ENCODE assay signal across 1 cellular context in the genomic region with DNA sequence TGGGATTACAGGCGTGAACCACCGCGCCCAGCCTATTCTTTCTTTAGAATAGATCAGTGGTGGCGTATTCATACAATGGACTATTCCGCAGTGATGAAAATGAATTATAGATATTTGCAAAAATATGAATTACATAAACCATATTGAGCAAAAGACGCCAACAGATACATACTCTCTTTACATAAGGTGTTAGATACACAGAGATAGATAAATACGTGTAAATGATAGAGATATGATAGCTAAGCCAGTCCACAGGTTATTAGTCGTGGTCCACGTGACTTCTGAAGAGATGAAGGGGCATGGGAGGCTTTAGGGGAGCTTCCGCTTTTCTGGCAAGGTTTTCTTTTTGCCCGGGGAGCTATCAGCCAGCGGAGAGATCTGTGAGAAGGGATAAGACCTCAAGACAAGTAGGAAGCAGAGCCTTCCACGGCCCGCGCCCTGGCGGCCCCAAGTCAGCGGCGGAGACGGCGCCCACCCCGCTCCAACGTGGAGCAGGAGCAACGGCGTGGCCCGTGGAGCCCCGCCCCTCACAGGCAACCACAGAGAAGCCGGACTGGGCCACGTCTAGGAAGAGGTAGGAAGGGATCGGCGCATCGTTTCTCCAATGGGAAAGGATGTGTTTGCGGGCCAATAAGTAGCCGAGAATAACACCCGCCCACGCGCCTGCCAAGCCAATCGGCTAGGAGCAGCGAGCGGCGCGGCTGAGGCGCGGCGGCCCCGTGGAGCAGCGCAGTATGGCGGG.
TF ChIP-seq lines count a peak whose summit lies in the region.

A gene (plus strand): TSS at position 704 of the 742 bp plus-strand sequence. CDS start 31 bp downstream, at position 735.

TF ChIP-seq in K562, 482 proteins besides CTCF, POLR2A, EP300 and RAD21 (continued from another document and continues in another):
- TF ChIP-seq, protein P1, sequence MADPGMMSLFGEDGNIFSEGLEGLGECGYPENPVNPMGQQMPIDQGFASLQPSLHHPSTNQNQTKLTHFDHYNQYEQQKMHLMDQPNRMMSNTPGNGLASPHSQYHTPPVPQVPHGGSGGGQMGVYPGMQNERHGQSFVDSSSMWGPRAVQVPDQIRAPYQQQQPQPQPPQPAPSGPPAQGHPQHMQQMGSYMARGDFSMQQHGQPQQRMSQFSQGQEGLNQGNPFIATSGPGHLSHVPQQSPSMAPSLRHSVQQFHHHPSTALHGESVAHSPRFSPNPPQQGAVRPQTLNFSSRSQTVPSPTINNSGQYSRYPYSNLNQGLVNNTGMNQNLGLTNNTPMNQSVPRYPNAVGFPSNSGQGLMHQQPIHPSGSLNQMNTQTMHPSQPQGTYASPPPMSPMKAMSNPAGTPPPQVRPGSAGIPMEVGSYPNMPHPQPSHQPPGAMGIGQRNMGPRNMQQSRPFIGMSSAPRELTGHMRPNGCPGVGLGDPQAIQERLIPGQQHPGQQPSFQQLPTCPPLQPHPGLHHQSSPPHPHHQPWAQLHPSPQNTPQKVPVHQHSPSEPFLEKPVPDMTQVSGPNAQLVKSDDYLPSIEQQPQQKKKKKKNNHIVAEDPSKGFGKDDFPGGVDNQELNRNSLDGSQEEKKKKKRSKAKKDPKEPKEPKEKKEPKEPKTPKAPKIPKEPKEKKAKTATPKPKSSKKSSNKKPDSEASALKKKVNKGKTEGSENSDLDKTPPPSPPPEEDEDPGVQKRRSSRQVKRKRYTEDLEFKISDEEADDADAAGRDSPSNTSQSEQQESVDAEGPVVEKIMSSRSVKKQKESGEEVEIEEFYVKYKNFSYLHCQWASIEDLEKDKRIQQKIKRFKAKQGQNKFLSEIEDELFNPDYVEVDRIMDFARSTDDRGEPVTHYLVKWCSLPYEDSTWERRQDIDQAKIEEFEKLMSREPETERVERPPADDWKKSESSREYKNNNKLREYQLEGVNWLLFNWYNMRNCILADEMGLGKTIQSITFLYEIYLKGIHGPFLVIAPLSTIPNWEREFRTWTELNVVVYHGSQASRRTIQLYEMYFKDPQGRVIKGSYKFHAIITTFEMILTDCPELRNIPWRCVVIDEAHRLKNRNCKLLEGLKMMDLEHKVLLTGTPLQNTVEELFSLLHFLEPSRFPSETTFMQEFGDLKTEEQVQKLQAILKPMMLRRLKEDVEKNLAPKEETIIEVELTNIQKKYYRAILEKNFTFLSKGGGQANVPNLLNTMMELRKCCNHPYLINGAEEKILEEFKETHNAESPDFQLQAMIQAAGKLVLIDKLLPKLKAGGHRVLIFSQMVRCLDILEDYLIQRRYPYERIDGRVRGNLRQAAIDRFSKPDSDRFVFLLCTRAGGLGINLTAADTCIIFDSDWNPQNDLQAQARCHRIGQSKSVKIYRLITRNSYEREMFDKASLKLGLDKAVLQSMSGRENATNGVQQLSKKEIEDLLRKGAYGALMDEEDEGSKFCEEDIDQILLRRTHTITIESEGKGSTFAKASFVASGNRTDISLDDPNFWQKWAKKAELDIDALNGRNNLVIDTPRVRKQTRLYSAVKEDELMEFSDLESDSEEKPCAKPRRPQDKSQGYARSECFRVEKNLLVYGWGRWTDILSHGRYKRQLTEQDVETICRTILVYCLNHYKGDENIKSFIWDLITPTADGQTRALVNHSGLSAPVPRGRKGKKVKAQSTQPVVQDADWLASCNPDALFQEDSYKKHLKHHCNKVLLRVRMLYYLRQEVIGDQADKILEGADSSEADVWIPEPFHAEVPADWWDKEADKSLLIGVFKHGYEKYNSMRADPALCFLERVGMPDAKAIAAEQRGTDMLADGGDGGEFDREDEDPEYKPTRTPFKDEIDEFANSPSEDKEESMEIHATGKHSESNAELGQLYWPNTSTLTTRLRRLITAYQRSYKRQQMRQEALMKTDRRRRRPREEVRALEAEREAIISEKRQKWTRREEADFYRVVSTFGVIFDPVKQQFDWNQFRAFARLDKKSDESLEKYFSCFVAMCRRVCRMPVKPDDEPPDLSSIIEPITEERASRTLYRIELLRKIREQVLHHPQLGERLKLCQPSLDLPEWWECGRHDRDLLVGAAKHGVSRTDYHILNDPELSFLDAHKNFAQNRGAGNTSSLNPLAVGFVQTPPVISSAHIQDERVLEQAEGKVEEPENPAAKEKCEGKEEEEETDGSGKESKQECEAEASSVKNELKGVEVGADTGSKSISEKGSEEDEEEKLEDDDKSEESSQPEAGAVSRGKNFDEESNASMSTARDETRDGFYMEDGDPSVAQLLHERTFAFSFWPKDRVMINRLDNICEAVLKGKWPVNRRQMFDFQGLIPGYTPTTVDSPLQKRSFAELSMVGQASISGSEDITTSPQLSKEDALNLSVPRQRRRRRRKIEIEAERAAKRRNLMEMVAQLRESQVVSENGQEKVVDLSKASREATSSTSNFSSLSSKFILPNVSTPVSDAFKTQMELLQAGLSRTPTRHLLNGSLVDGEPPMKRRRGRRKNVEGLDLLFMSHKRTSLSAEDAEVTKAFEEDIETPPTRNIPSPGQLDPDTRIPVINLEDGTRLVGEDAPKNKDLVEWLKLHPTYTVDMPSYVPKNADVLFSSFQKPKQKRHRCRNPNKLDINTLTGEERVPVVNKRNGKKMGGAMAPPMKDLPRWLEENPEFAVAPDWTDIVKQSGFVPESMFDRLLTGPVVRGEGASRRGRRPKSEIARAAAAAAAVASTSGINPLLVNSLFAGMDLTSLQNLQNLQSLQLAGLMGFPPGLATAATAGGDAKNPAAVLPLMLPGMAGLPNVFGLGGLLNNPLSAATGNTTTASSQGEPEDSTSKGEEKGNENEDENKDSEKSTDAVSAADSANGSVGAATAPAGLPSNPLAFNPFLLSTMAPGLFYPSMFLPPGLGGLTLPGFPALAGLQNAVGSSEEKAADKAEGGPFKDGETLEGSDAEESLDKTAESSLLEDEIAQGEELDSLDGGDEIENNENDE (IDR thresholded peaks at IDR 0.05; ENCODE audit: low read depth, low read length), result no peak
- TF ChIP-seq ZNF165 (CRISPR knock-in tag; IDR thresholded peaks at IDR 0.05; ENCODE audit: borderline replicate concordance) (no peak), BDP1 (IDR thresholded peaks at IDR 0.05; ENCODE audit: insufficient read depth, insufficient read length) (no peak), HLTF (IDR thresholded peaks at IDR 0.05) (no peak), ETV6 (IDR thresholded peaks at IDR 0.05; ENCODE audit: borderline replicate concordance in 1 of 2, low read depth in 2 of 2, low read length in 1 of 2) (no peak), ETV6 (CRISPR knock-in tag; IDR thresholded peaks at IDR 0.05; ENCODE audit: borderline replicate concordance) (0 out of 2 replicates have a peak, but pooled peaks have one; percentile 59), SMARCA5 (IDR thresholded peaks at IDR 0.05) (peak; percentile 43; the same call in 1 of the 2 replicates), NR2F6 (CRISPR knock-in tag; IDR thresholded peaks at IDR 0.05) (no peak), MCM7 (IDR thresholded peaks at IDR 0.05) (no peak), STAG1 (CRISPR knock-in tag; IDR thresholded peaks at IDR 0.05; ENCODE audit: borderline replicate concordance) (no peak), PTBP1 (IDR thresholded peaks at IDR 0.05; ENCODE audit: low read depth, low read length) (no peak), ELF4 (CRISPR knock-in tag; IDR thresholded peaks at IDR 0.05) (0 out of 2 replicates have a peak, but pooled peaks have one; percentile 10), NFXL1 (CRISPR knock-in tag; IDR thresholded peaks at IDR 0.05) (no peak), SMARCA4 (IDR thresholded peaks at IDR 0.05) (peak; percentile 63; the same call in 1 of the 2 replicates), SRF (CRISPR knock-in tag; IDR thresholded peaks at IDR 0.05) (peak in 1 of 2 experiments; percentile 62; a peak in 1 of 4 replicates), SOX6 (IDR thresholded peaks at IDR 0.05) (peak; percentile 57), ZNF780A (CRISPR knock-in tag; IDR thresholded peaks at IDR 0.05) (no peak), ZNF589 (CRISPR knock-in tag; IDR thresholded peaks at IDR 0.05; ENCODE audit: low read depth) (no peak), ZC3H4 (CRISPR knock-in tag; IDR thresholded peaks at IDR 0.05; ENCODE audit: borderline replicate concordance) (no peak), ARID1B (IDR thresholded peaks at IDR 0.05) (peak; percentile 71), KLF1 (tag; IDR thresholded peaks at IDR 0.05) (peak; percentile 86), HDAC2 (IDR thresholded peaks at IDR 0.05) (peak; percentile 89), MED1 (CRISPR knock-in tag; IDR thresholded peaks at IDR 0.05; ENCODE audit: borderline replicate concordance) (no peak), FOXM1 (IDR thresholded peaks at IDR 0.05; ENCODE audit: low read depth) (no peak), FOXM1 (CRISPR knock-in tag; IDR thresholded peaks at IDR 0.05; ENCODE audit: low read depth) (no peak; the same call in 1 of the 2 replicates), ZNF354B (CRISPR knock-in tag; IDR thresholded peaks at IDR 0.05) (no peak), MCM2 (IDR thresholded peaks at IDR 0.05; ENCODE audit: low read depth) (no peak), MBD2 (IDR thresholded peaks at IDR 0.05; ENCODE audit: borderline replicate concordance, low read depth) (peak; percentile 77), IFI16 (CRISPR knock-in tag; IDR thresholded peaks at IDR 0.05) (no peak), MECOM (CRISPR knock-in tag; IDR thresholded peaks at IDR 0.05) (no peak), RBM15 (IDR thresholded peaks at IDR 0.05; ENCODE audit: insufficient read depth, low read length) (no peak), TBP (optimal IDR thresholded peaks at IDR 0.05; ENCODE audit: low read depth, low read length) (no peak), HMG20A (CRISPR knock-in tag; conservative IDR thresholded peaks at IDR 0.05) (no peak), ASH1L (IDR thresholded peaks at IDR 0.05; ENCODE audit: borderline replicate concordance, low read depth, partially characterized antibody) (peak; percentile 69), YY1 (IDR thresholded peaks at IDR 0.05; ENCODE audit: borderline replicate concordance in 1 of 3, control insufficient read depth in 1 of 3, extremely low read depth in 1 of 3, insufficient read depth in 3 of 3, insufficient read length in 1 of 3, insufficient replicate concordance in 2 of 3, low read depth in 1 of 3, low read length in 2 of 3) (no peak), CBX8 (IDR thresholded peaks at IDR 0.05; ENCODE audit: borderline replicate concordance, extremely low read depth, low read depth, low read length, poor library complexity, severe bottlenecking) (no peak), SMAD1 (IDR thresholded peaks at IDR 0.05; ENCODE audit: low read depth, low read length, partially characterized antibody) (no peak), HDAC8 (tag; IDR thresholded peaks at IDR 0.05) (no peak), CC2D1A (IDR thresholded peaks at IDR 0.05) (no peak), BRCA1 (IDR thresholded peaks at IDR 0.05) (no peak), BRCA1 (CRISPR knock-in tag; IDR thresholded peaks at IDR 0.05) (no peak), POLR3G (IDR thresholded peaks at IDR 0.05; ENCODE audit: extremely low read depth, insufficient read length, insufficient replicate concordance) (no peak), ZNF586 (CRISPR knock-in tag; conservative IDR thresholded peaks at IDR 0.05) (no peak), MAFG (tag; conservative IDR thresholded peaks at IDR 0.05) (no peak), MYBL2 (IDR thresholded peaks at IDR 0.05; ENCODE audit: low read depth) (no peak), MYBL2 (CRISPR knock-in tag; IDR thresholded peaks at IDR 0.05; ENCODE audit: borderline replicate concordance) (no peak), MTF1 (CRISPR knock-in tag; IDR thresholded peaks at IDR 0.05; ENCODE audit: borderline replicate concordance) (no peak), ETV1 (tag; conservative IDR thresholded peaks at IDR 0.05; ENCODE audit: low read depth) (no peak), NBN (IDR thresholded peaks at IDR 0.05; ENCODE audit: low read depth) (0 out of 2 replicates have a peak, but pooled peaks have one; percentile 54), POLR3A (IDR thresholded peaks at IDR 0.05; ENCODE audit: borderline replicate concordance, extremely low read depth, insufficient read depth, insufficient read length) (no peak), SIN3A (IDR thresholded peaks at IDR 0.05; ENCODE audit: borderline replicate concordance in 2 of 2, control insufficient read depth in 1 of 2, low read depth in 2 of 2, low read length in 2 of 2) (peak; percentile 75 to 88; a peak in 2 of 4 replicates), NFIC (IDR thresholded peaks at IDR 0.05) (peak; percentile 44)
- TF ChIP-seq, protein P2, sequence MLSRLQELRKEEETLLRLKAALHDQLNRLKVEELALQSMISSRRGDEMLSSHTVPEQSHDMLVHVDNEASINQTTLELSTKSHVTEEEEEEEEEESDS (CRISPR knock-in tag; IDR thresholded peaks at IDR 0.05), result no peak
- TF ChIP-seq, protein P3, sequence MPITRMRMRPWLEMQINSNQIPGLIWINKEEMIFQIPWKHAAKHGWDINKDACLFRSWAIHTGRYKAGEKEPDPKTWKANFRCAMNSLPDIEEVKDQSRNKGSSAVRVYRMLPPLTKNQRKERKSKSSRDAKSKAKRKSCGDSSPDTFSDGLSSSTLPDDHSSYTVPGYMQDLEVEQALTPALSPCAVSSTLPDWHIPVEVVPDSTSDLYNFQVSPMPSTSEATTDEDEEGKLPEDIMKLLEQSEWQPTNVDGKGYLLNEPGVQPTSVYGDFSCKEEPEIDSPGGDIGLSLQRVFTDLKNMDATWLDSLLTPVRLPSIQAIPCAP (CRISPR knock-in tag; IDR thresholded peaks at IDR 0.05; ENCODE audit: borderline replicate concordance), result no peak
- TF ChIP-seq, protein P4, sequence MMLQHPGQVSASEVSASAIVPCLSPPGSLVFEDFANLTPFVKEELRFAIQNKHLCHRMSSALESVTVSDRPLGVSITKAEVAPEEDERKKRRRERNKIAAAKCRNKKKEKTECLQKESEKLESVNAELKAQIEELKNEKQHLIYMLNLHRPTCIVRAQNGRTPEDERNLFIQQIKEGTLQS (IDR thresholded peaks at IDR 0.05), result no peak
- TF ChIP-seq, protein P4 (CRISPR knock-in tag; conservative IDR thresholded peaks at IDR 0.05), result no peak
- TF ChIP-seq, protein P5, sequence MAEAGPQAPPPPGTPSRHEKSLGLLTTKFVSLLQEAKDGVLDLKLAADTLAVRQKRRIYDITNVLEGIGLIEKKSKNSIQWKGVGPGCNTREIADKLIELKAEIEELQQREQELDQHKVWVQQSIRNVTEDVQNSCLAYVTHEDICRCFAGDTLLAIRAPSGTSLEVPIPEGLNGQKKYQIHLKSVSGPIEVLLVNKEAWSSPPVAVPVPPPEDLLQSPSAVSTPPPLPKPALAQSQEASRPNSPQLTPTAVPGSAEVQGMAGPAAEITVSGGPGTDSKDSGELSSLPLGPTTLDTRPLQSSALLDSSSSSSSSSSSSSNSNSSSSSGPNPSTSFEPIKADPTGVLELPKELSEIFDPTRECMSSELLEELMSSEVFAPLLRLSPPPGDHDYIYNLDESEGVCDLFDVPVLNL (CRISPR knock-in tag; IDR thresholded peaks at IDR 0.05; ENCODE audit: low read depth), result no peak
- TF ChIP-seq, protein P6, sequence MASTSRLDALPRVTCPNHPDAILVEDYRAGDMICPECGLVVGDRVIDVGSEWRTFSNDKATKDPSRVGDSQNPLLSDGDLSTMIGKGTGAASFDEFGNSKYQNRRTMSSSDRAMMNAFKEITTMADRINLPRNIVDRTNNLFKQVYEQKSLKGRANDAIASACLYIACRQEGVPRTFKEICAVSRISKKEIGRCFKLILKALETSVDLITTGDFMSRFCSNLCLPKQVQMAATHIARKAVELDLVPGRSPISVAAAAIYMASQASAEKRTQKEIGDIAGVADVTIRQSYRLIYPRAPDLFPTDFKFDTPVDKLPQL (IDR thresholded peaks at IDR 0.05; ENCODE audit: extremely low read depth, insufficient read length), result no peak
